ENCODE assay signal across 10 cellular contexts in genomic region chr1:229556551-229556950, GRCh38. TPM values are rescaled to one million over a fixed set of nuclear protein-coding genes. Genes with fewer than 3 reads are reported as not detected.
DNase-seq lines count a peak whose midpoint lies in the region; ATAC-seq, FAIRE-seq and TF ChIP-seq lines count a peak whose summit lies in the region.
"Had no signal": no experiment of that assay in that cellular context is flagged by ENCODE, and none has a peak within 500 bp of the region (broad histone marks: within the 10 kb centered on the region; RNA-seq: fewer than 3 reads in every experiment).

No MANE protein-coding gene starts in this region.

- H3K27ac Mint-ChIP-seq in activated CD4-positive, alpha-beta T cell treated with anti-CD3 and anti-CD28 coated beads, Interleukin-2, amount 10 ng/mL, durations not matched to agents 7 days and 5 days = peak overlapping the region; percentile 97
- H3K27ac Mint-ChIP-seq in stimulated activated effector memory CD8-positive, alpha-beta T cell treated with anti-CD3 and anti-CD28 coated beads, Interleukin-12 subunit alpha, Interleukin-12 subunit beta, amount 100 ng/mL, for 72 hours = no peak overlapping the region

- peaks cover 0 to 21% of the 10 kb centered on the region in 2 experiments; a peak in 2 of 4 replicates for H3K79me2 ChIP-seq in H1 (ENCODE audit: control insufficient read depth in 1 of 2, insufficient read depth in 2 of 2, low read length in 2 of 2)

- peak overlapping the region; percentile 93 for H3K4me3 Mint-ChIP-seq in activated CD4-positive, alpha-beta T cell treated with anti-CD3 and anti-CD28 coated beads, Interleukin-2, amount 10 ng/mL, durations not matched to agents 7 days and 5 days
- H3K4me3 Mint-ChIP-seq in stimulated activated effector memory CD8-positive, alpha-beta T cell treated with anti-CD3 and anti-CD28 coated beads, Interleukin-12 subunit alpha, Interleukin-12 subunit beta, amount 100 ng/mL, for 72 hours = peak overlapping the region; percentile 83

- H4K91ac ChIP-seq in H1 (replicated peaks; ENCODE audit: insufficient read length, low read length) = no peak overlapping the region

- H3K4me1 Mint-ChIP-seq in activated CD4-positive, alpha-beta T cell treated with anti-CD3 and anti-CD28 coated beads, Interleukin-2, amount 10 ng/mL, durations not matched to agents 7 days and 5 days = peaks cover 43% of the 10 kb centered on the region
- peaks cover 53% of the 10 kb centered on the region for H3K4me1 Mint-ChIP-seq in stimulated activated effector memory CD8-positive, alpha-beta T cell treated with anti-CD3 and anti-CD28 coated beads, Interleukin-12 subunit alpha, Interleukin-12 subunit beta, amount 100 ng/mL, for 72 hours

- no peak overlapping the region for H2BK20ac ChIP-seq in H1 (ENCODE audit: low read length)

- no peak overlapping the region for H2BK5ac ChIP-seq in H1 (ENCODE audit: low read depth, low read length)

- peaks cover 7% of the 10 kb centered on the region for H3K36me3 Mint-ChIP-seq in activated CD4-positive, alpha-beta T cell treated with anti-CD3 and anti-CD28 coated beads, Interleukin-2, amount 10 ng/mL, durations not matched to agents 7 days and 5 days (ENCODE audit: low read depth)
- H3K36me3 Mint-ChIP-seq in stimulated activated effector memory CD8-positive, alpha-beta T cell treated with anti-CD3 and anti-CD28 coated beads, Interleukin-12 subunit alpha, Interleukin-12 subunit beta, amount 100 ng/mL, for 72 hours = peaks cover 9% of the 10 kb centered on the region

- no peak overlapping the region for H2BK12ac ChIP-seq in H1 (ENCODE audit: low read depth, low read length)

- no peak overlapping the region for H2BK120ac ChIP-seq in H1 (replicated peaks; ENCODE audit: low read depth, low read length)

- H4K20me1 ChIP-seq in H1 (replicated peaks in 1 of 2; ENCODE audit: control insufficient read depth in 1 of 2, insufficient read depth in 2 of 2, low read length in 2 of 2) = peaks cover 3 to 4% of the 10 kb centered on the region in 2 experiments

- H3K18ac ChIP-seq in H1 (ENCODE audit: extremely low read depth, low read length) = no peak overlapping the region

- H3K36me3 ChIP-seq in Panc1 (ENCODE audit: control insufficient read depth, insufficient read depth, low read length) = peaks cover 2% of the 10 kb centered on the region; the same call in 1 of the 2 replicates
- no peaks in the 10 kb centered on the region for H3K36me3 ChIP-seq in H1 (ENCODE audit: control insufficient read depth in 2 of 4, insufficient read depth in 4 of 4, low read length in 3 of 4)

- H3K9ac ChIP-seq in H1 (replicated peaks in 1 of 4; ENCODE audit: extremely low read depth in 1 of 4, low read depth in 3 of 4, low read length in 3 of 4) = no peak overlapping the region

- DNase-seq in activated CD4-positive, alpha-beta T cell treated with anti-CD3 and anti-CD28 coated beads, Interleukin-2, amount 10 ng/mL, durations not matched to agents 7 days and 5 days = no peak
- DNase-seq in activated CD4-positive, alpha-beta T cell treated with anti-CD3 and anti-CD28 coated beads, Interleukin-2, amount 50 U/mL, for 4 hours = no peak
- DNase-seq in Panc1 (ENCODE audit: low read depth, low spot score) (no peak), H1 (ENCODE audit: low read depth in 1 of 2, low spot score in 2 of 2) (no peak), NCI-H82 treated with DMSO at 0.1 percent for 48 hours (lab: John Stamatoyannopoulos, UW; ENCODE audit: unreplicated experiment) (no peak), epidermal melanocyte (ENCODE audit: insufficient read length, low spot score) (no peak), Kasumi-1 (lab: John Stamatoyannopoulos, UW) (no peak)
- DNase-seq in stimulated activated effector memory CD8-positive, alpha-beta T cell treated with anti-CD3 and anti-CD28 coated beads, Interleukin-12 subunit alpha, Interleukin-12 subunit beta, amount 100 ng/mL, for 72 hours (ENCODE audit: low spot score in 2 of 2) = no peak
- DNase-seq: AML-193 had no signal

- in situ Hi-C loops in Panc1 (cut with HindIII; ENCODE audit: low pct_unique_long_range_greater_than_20kb, low sequenced_read_pairs) = no loop called here

- no peak overlapping the region for H4K5ac ChIP-seq in H1 (ENCODE audit: insufficient read length, low read depth, low read length)

- peaks cover 14% of the 10 kb centered on the region; the same call in 1 of the 2 replicates for H3K4me1 ChIP-seq in Panc1 (ENCODE audit: control insufficient read depth, insufficient read depth, low read length)
- peaks cover 0 to 6% (median under 1%) of the 10 kb centered on the region in 4 experiments; a peak in 3 of 7 replicates for H3K4me1 ChIP-seq in H1 (replicated peaks in 1 of 4; ENCODE audit: control insufficient read depth in 3 of 4, insufficient read depth in 4 of 4, low read length in 3 of 4)

- H3K4me2 ChIP-seq in H1 (ENCODE audit: insufficient read depth in 1 of 2, low read depth in 2 of 2, low read length in 2 of 2) = peak overlapping the region; percentile 70 to 71; a peak in 3 of 4 replicates

- CTCF ChIA-PET in activated CD4-positive, alpha-beta T cell treated with anti-CD3 and anti-CD28 coated beads, Interleukin-2, amount 10 ng/mL, durations not matched to agents 7 days and 5 days (lab: Charles Lee) = no interaction called here
- CTCF ChIA-PET in Panc1 (lab: Charles Lee) = no interaction called here
- CTCF ChIA-PET in H1 (lab: Charles Lee; ENCODE audit: partially characterized antibody) = interaction anchor here (1.1 kb wide), 1 partner anchor 8 kb away, joined by 3 read pairs; no protein-coding TSS in a partner anchor

- H2AK5ac ChIP-seq in H1 (ENCODE audit: low read depth, low read length) = no peak overlapping the region

- H3K9me3 ChIP-seq in Panc1 (ENCODE audit: control insufficient read depth, insufficient read depth, low read depth, low read length) (no peaks in the 10 kb centered on the region), H1 (ENCODE audit: insufficient read depth in 2 of 2, low read depth in 1 of 2, low read length in 1 of 2) (no peaks in the 10 kb centered on the region)

- no peak for FAIRE-seq in H1 (lab: Jason Lieb, UNC)
- FAIRE-seq: TTC549 had no signal

- BruUV-seq in Panc1 (replicated peaks; lab: Mats Ljungman, UMichigan) = TSS peak; percentile 66

- no peak for TF ChIP-seq CTCF in Panc1 (IDR thresholded peaks at IDR 0.05)
- TF ChIP-seq CTCF in H1 (IDR thresholded peaks at IDR 0.05; ENCODE audit: control extremely low read depth in 1 of 3, insufficient read depth in 1 of 3, low read depth in 1 of 3, low read length in 3 of 3) = no peak

- no peaks in the 10 kb centered on the region; the same call in 1 of the 2 replicates for H3K23me2 ChIP-seq in H1 (ENCODE audit: low read depth, low read length)

- H3K4me3 ChIP-seq in Panc1 (ENCODE audit: low read depth in 2 of 2, low read length in 2 of 2) (no peak overlapping the region), H1 (ENCODE audit: extremely low read depth in 1 of 4, insufficient read depth in 2 of 4, low read depth in 3 of 4, low read length in 4 of 4) (peak overlapping the region in 1 of 4 experiments; percentile 91; a peak in 1 of 8 replicates)

- no peaks in the 10 kb centered on the region for H3K27me3 Mint-ChIP-seq in activated CD4-positive, alpha-beta T cell treated with anti-CD3 and anti-CD28 coated beads, Interleukin-2, amount 10 ng/mL, durations not matched to agents 7 days and 5 days

- TF ChIP-seq RAD21 in H1 (IDR thresholded peaks at IDR 0.05 in 1 of 2, conservative IDR thresholded peaks at IDR 0.05 in 1 of 2; ENCODE audit: low read depth in 2 of 2, low read length in 2 of 2) = no peak

- no peak overlapping the region for H3K23ac ChIP-seq in H1 (ENCODE audit: insufficient read length)

- 89% methylated on average over 7 of the region's 7 CpGs; no CpG with 5 or more reads in 1 of the 2 experiments for WGBS in H1 (ENCODE audit: extremely low coverage in 1 of 2, insufficient coverage in 1 of 2, insufficient read length in 1 of 2, insufficient replicate concordance in 2 of 2, low coverage in 1 of 2, low lambda C conversion rate in 2 of 2, missing lambda C conversion rate in 1 of 2), 2 experiments

- no peak for TF ChIP-seq POLR2A in H1 (IDR thresholded peaks at IDR 0.05; ENCODE audit: control extremely low read depth in 1 of 2, low read depth in 2 of 2, low read length in 2 of 2)

- POLR2A ChIA-PET in activated CD4-positive, alpha-beta T cell treated with anti-CD3 and anti-CD28 coated beads, Interleukin-2, amount 10 ng/mL, durations not matched to agents 7 days and 5 days (lab: Charles Lee) = no interaction called here
- POLR2A ChIA-PET in Panc1 (lab: Charles Lee) = no interaction called here
- POLR2A ChIA-PET in H1 (lab: Charles Lee; ENCODE audit: partially characterized antibody) = interaction anchor here (1.0 to 1.4 kb wide), 3 partner anchors 61 to 70 kb away, joined by 3 read pairs; no protein-coding TSS in a partner anchor

- H3K27ac ChIP-seq in Panc1 (ENCODE audit: low read length) (no peak overlapping the region), H1 (ENCODE audit: low read depth, low read length) (no peak overlapping the region)

- no peak overlapping the region for H4K8ac ChIP-seq in H1 (ENCODE audit: extremely low read depth, insufficient read depth, low read length)

- no peak overlapping the region for H3K14ac ChIP-seq in H1 (ENCODE audit: insufficient read length)

- no peak overlapping the region for H3K4ac ChIP-seq in H1 (replicated peaks; ENCODE audit: insufficient read length, low read depth, low read length)

- no peak overlapping the region for H3K56ac ChIP-seq in H1 (replicated peaks; ENCODE audit: insufficient read length, low read depth, low read length)

- intact Hi-C loops in Panc1 (cut with micrococcal nuclease; ENCODE audit: unreplicated experiment) = no loop called here

- H3K27me3 ChIP-seq in Panc1 (ENCODE audit: control insufficient read depth, insufficient read depth, low read length) (no peaks in the 10 kb centered on the region), H1 (replicated peaks in 1 of 4; ENCODE audit: control insufficient read depth in 3 of 4, extremely low read depth in 1 of 4, insufficient read depth in 3 of 4, low read length in 3 of 4) (no peaks in the 10 kb centered on the region; a peak in 1 of 7 replicates)

- no peaks in the 10 kb centered on the region for H3K9me3 Mint-ChIP-seq in activated CD4-positive, alpha-beta T cell treated with anti-CD3 and anti-CD28 coated beads, Interleukin-2, amount 10 ng/mL, durations not matched to agents 7 days and 5 days
- no peaks in the 10 kb centered on the region for H3K9me3 Mint-ChIP-seq in stimulated activated effector memory CD8-positive, alpha-beta T cell treated with anti-CD3 and anti-CD28 coated beads, Interleukin-12 subunit alpha, Interleukin-12 subunit beta, amount 100 ng/mL, for 72 hours

- TF ChIP-seq EP300 in H1 (IDR thresholded peaks at IDR 0.05; ENCODE audit: borderline replicate concordance in 1 of 2, low read depth in 2 of 2, low read length in 2 of 2) = no peak

- peaks cover 3% of the 10 kb centered on the region for H3K79me1 ChIP-seq in H1 (ENCODE audit: low read depth, low read length)

- H2BK15ac ChIP-seq in H1 (ENCODE audit: low read length) = no peak overlapping the region

- ATAC-seq in Panc1 = no peak
- no peak for ATAC-seq in stimulated activated effector memory CD8-positive, alpha-beta T cell treated with anti-CD3 and anti-CD28 coated beads, Interleukin-12 subunit alpha, Interleukin-12 subunit beta, amount 100 ng/mL, for 72 hours

- no peak overlapping the region for H2AFZ ChIP-seq in H1 (ENCODE audit: low read length)

RNA-seq across cellular contexts. Expression of gene ABCB10, which starts 2.0 kb away (rescaled TPM):
- 10 to 100 TPM; 23.7 to 28.2 TPM for total RNA-seq in activated CD4-positive, alpha-beta T cell treated with anti-CD3 and anti-CD28 coated beads, Interleukin-2, amount 10 ng/mL, durations not matched to agents 7 days and 5 days
- total RNA-seq in Panc1 (2021; ENCODE audit: unreplicated experiment) = 19.2 TPM
- polyA plus RNA-seq in Panc1 (2012; ENCODE audit: insufficient read length) = 8.2 TPM
- 8.1 and 11.9 TPM in 2 replicates for total RNA-seq in H1 (2021; fragmentation: NEBNext Ultra II Directional; extraction: Animal tissue kit (Norgen Biotek cat#: 25700))
- polyA plus RNA-seq in H1 (2011; rRNA removed) = 2.6 and 3.6 TPM in 2 replicates
- 3.5 TPM for polyA plus RNA-seq in H1 (2011; cell fraction: cytosol; rRNA removed)
- polyA plus RNA-seq in H1 (2011; cell fraction: nucleus; rRNA removed) = 9.9 TPM
- polyA plus RNA-seq in H1 (2012, experiment 1 of 2) = 4.1 to 6.5 TPM (median 5.6 TPM) in 4 replicates
- 0.83 TPM for polyA plus RNA-seq in H1 (2012, experiment 2 of 2)
- 6.0 TPM for polyA plus RNA-seq in H1 (2013, experiment 1 of 2)
- polyA plus RNA-seq in H1 (2013, experiment 2 of 2) = 5.6 TPM
- polyA minus RNA-seq in H1 (2011; rRNA and poly(A)+ RNA removed) = 6.9 and 10.7 TPM in 2 replicates
- polyA minus RNA-seq in H1 (2011; cell fraction: cytosol; rRNA and poly(A)+ RNA removed) = 4.6 TPM
- 10.9 TPM for polyA minus RNA-seq in H1 (2011; cell fraction: nucleus; rRNA and poly(A)+ RNA removed)

RNA-seq across cellular contexts. Expression of gene NUP133, which starts 48.4 kb away (rescaled TPM):
- total RNA-seq in activated CD4-positive, alpha-beta T cell treated with anti-CD3 and anti-CD28 coated beads, Interleukin-2, amount 10 ng/mL, durations not matched to agents 7 days and 5 days = 10 to 100 TPM; 45.2 to 46.0 TPM
- total RNA-seq in Panc1 (2021; ENCODE audit: unreplicated experiment) = 39.5 TPM
- 13.6 TPM for polyA plus RNA-seq in Panc1 (2012; ENCODE audit: insufficient read length)
- 67.6 and 72.1 TPM in 2 replicates for total RNA-seq in H1 (2021; fragmentation: NEBNext Ultra II Directional; extraction: Animal tissue kit (Norgen Biotek cat#: 25700))
- 20.6 and 21.2 TPM in 2 replicates for polyA plus RNA-seq in H1 (2011; rRNA removed)
- polyA plus RNA-seq in H1 (2011; cell fraction: cytosol; rRNA removed) = 21.4 TPM
- polyA plus RNA-seq in H1 (2011; cell fraction: nucleus; rRNA removed) = 54.9 TPM
- polyA plus RNA-seq in H1 (2012, experiment 1 of 2) = 23.6 to 33.8 TPM (median 29.6 TPM) in 4 replicates
- polyA plus RNA-seq in H1 (2012, experiment 2 of 2) = 3.7 TPM
- 24.7 TPM for polyA plus RNA-seq in H1 (2013, experiment 1 of 2)
- polyA plus RNA-seq in H1 (2013, experiment 2 of 2) = 23.2 TPM
- 56.7 and 83.9 TPM in 2 replicates for polyA minus RNA-seq in H1 (2011; rRNA and poly(A)+ RNA removed)
- polyA minus RNA-seq in H1 (2011; cell fraction: cytosol; rRNA and poly(A)+ RNA removed) = 29.9 TPM
- polyA minus RNA-seq in H1 (2011; cell fraction: nucleus; rRNA and poly(A)+ RNA removed) = 39.1 TPM
